ENCODE assay signal across 8 cellular contexts in genomic region chr17:82023447-82024241, GRCh38. TPM values are rescaled to one million over a fixed set of nuclear protein-coding genes. Genes with fewer than 3 reads are reported as not detected.
DNase-seq lines count a peak whose midpoint lies in the region; ATAC-seq and TF ChIP-seq lines count a peak whose summit lies in the region.

No MANE protein-coding gene starts in this region.

- H3F3A ChIP-seq in SU-DHL-6 (ENCODE audit: insufficient read depth): 0 out of 2 replicates have a peak, but pooled peaks cover 6% of the 10 kb centered on the region

- H2AFZ ChIP-seq in SU-DHL-6 (ENCODE audit: low read depth, low read length, severe bottlenecking) (peak overlapping the region; percentile 14), neuronal stem cell (ENCODE audit: low read length) (peak overlapping the region; percentile 97)

- no peak for TF ChIP-seq CTCF in SU-DHL-6 (IDR thresholded peaks at IDR 0.05; ENCODE audit: insufficient read depth, low read length, poor library complexity, severe bottlenecking)

- H3K79me2 ChIP-seq in SU-DHL-6 (ENCODE audit: insufficient read depth, low read length): peaks cover 25% of the 10 kb centered on the region

- no peak overlapping the region for H4K8ac ChIP-seq in neuronal stem cell (ENCODE audit: low read depth, low read length)

- H2BK120ac ChIP-seq in neuronal stem cell (ENCODE audit: low read depth, low read length): peak overlapping the region; percentile 8

- H3K36me3 ChIP-seq in SU-DHL-6 (ENCODE audit: low read length): no peaks in the 10 kb centered on the region
- H3K36me3 ChIP-seq in esophagus (ENCODE audit: control insufficient read depth in 2 of 2, insufficient read depth in 2 of 2, low read length in 1 of 2): peaks cover 0 to 8% of the 10 kb centered on the region in 2 donors
- H3K36me3 ChIP-seq in neuronal stem cell (replicated peaks in 1 of 2; ENCODE audit: control insufficient read depth in 2 of 2, insufficient read depth in 2 of 2, low read length in 2 of 2): peaks cover 21% of the 10 kb centered on the region in 2 donors

- peak overlapping the region; percentile 75 for H2BK12ac ChIP-seq in neuronal stem cell (ENCODE audit: low read length)

- H3K27me3 ChIP-seq in SU-DHL-6 (ENCODE audit: low read length) (no peaks in the 10 kb centered on the region), esophagus (ENCODE audit: control insufficient read depth in 1 of 2, insufficient read depth in 2 of 2, low read length in 2 of 2) (no peaks in the 10 kb centered on the region), neuronal stem cell (ENCODE audit: control insufficient read depth in 3 of 3, insufficient read depth in 3 of 3, low read depth in 1 of 3, low read length in 3 of 3) (no peaks in the 10 kb centered on the region)

- H2BK15ac ChIP-seq in neuronal stem cell (ENCODE audit: low read length): peak overlapping the region; percentile 96

- H3K4ac ChIP-seq in neuronal stem cell (ENCODE audit: low read length): peak overlapping the region; percentile 66

- ATAC-seq in HG03139 (IDR thresholded peaks at IDR 0.05; ENCODE audit: unreplicated experiment) (peak; percentile 8), GM18870 (IDR thresholded peaks at IDR 0.05; ENCODE audit: unreplicated experiment) (no peak)

- H3K9me2 ChIP-seq in SU-DHL-6 (replicated peaks; ENCODE audit: insufficient read depth, low read length): no peaks in the 10 kb centered on the region

- H3K27ac ChIP-seq in SU-DHL-6 (ENCODE audit: low read depth, low read length) (peak overlapping the region; percentile 23), esophagus (ENCODE audit: low read depth in 2 of 2, low read length in 1 of 2) (no peak overlapping the region), neuronal stem cell (replicated peaks; ENCODE audit: low read length) (no peak overlapping the region)

- 5 to 7% methylated on average over 38 to 55 of the region's 55 CpGs for WGBS in esophagus, 2 donors
- WGBS in neuronal stem cell (ENCODE audit: extremely low coverage in 2 of 2, insufficient read length in 2 of 2, insufficient replicate concordance in 1 of 2), 2 donors: no CpG with 5 or more reads among the region's 55 CpGs

- H3K4me2 ChIP-seq in SU-DHL-6 (ENCODE audit: low read depth, low read length, poor library complexity, severe bottlenecking) (peak overlapping the region; percentile 74), neuronal stem cell (ENCODE audit: insufficient read depth, low read length, poor library complexity, severe bottlenecking) (peak overlapping the region; percentile 99)

- H3K4me3 ChIP-seq in SU-DHL-6 (ENCODE audit: insufficient read depth, low read length, poor library complexity, severe bottlenecking): peak overlapping the region; percentile 80
- H3K4me3 ChIP-seq in esophagus (ENCODE audit: low read depth in 1 of 2, low read length in 2 of 2): peak overlapping the region; percentile 58 to 76
- H3K4me3 ChIP-seq in neuronal stem cell (ENCODE audit: low read length in 2 of 2): peak overlapping the region; percentile 88 to 93

- H3K9me3 ChIP-seq in SU-DHL-6 (ENCODE audit: insufficient read depth, low read length) (no peaks in the 10 kb centered on the region), esophagus (ENCODE audit: control insufficient read depth in 2 of 2, insufficient read depth in 1 of 2, low read depth in 1 of 2, low read length in 1 of 2) (no peaks in the 10 kb centered on the region), neuronal stem cell (replicated peaks in 1 of 2; ENCODE audit: control insufficient read depth in 2 of 2, insufficient read depth in 1 of 2, low read depth in 1 of 2, low read length in 2 of 2) (peaks cover 0 to 2% of the 10 kb centered on the region in 2 donors)

- H4K91ac ChIP-seq in neuronal stem cell (ENCODE audit: low read depth, low read length, poor library complexity): no peak overlapping the region

- peaks cover 2 to 23% of the 10 kb centered on the region in 2 donors for H3K4me1 ChIP-seq in esophagus (ENCODE audit: control insufficient read depth in 2 of 2, insufficient read depth in 2 of 2, low read length in 1 of 2)
- peaks cover 9 to 16% of the 10 kb centered on the region in 2 donors for H3K4me1 ChIP-seq in neuronal stem cell (ENCODE audit: control insufficient read depth in 2 of 2, insufficient read depth in 1 of 2, low read depth in 1 of 2, low read length in 2 of 2)

- peak; percentile 24 for DNase-seq in stimulated activated CD4-positive, alpha-beta T cell treated with anti-CD3 and anti-CD28 coated beads, Interleukin-4, amount 100 ng/mL, for 1 hour
- no peak for DNase-seq in stimulated activated CD4-positive, alpha-beta T cell treated with anti-CD3 and anti-CD28 coated beads, Interleukin-12 subunit alpha, Interleukin-12 subunit beta, amount 100 ng/mL, for 4 hours
- DNase-seq in neuronal stem cell (ENCODE audit: low spot score): no peak
- no peak for DNase-seq in NCI-H226

- peak overlapping the region; percentile 73 for H3K23ac ChIP-seq in neuronal stem cell (ENCODE audit: low read depth, low read length, poor library complexity)

- H3K79me1 ChIP-seq in neuronal stem cell (ENCODE audit: low read depth, low read length): peaks cover 30% of the 10 kb centered on the region

- H2BK5ac ChIP-seq in neuronal stem cell (ENCODE audit: low read length): peak overlapping the region; percentile 90

- no peaks in the 10 kb centered on the region for H4K20me1 ChIP-seq in SU-DHL-6 (ENCODE audit: low read depth, low read length)

- H3K18ac ChIP-seq in neuronal stem cell (ENCODE audit: low read length): peak overlapping the region; percentile 96

- H3K14ac ChIP-seq in neuronal stem cell (ENCODE audit: low read length): peak overlapping the region; percentile 94

- H2AK5ac ChIP-seq in neuronal stem cell (ENCODE audit: low read depth, low read length): peak overlapping the region; percentile 98

- H3K9ac ChIP-seq in SU-DHL-6 (ENCODE audit: low read length) (peak overlapping the region; percentile 87), neuronal stem cell (ENCODE audit: low read depth, low read length, poor library complexity) (peak overlapping the region; percentile 98)

RNA-seq across cellular contexts. Expression of gene LRRC45, which starts 0.5 kb away (rescaled TPM):
- 10 to 100 TPM; 10.6 to 17.2 TPM for polyA plus RNA-seq in esophagus
- polyA plus RNA-seq in neuronal stem cell (2013, experiment 1 of 2): 13.2 TPM
- polyA plus RNA-seq in neuronal stem cell (2013, experiment 2 of 2): 12.5 TPM

RNA-seq across cellular contexts. Expression of gene CENPX, which starts 1.0 kb away (rescaled TPM):
- polyA plus RNA-seq in esophagus: 100 to 1,000 TPM in 1 of 2 donors, 10 to 100 TPM in 1; 86.8 to 117 TPM
- polyA plus RNA-seq in neuronal stem cell (2013, experiment 1 of 2): 45.1 TPM
- 45.1 TPM for polyA plus RNA-seq in neuronal stem cell (2013, experiment 2 of 2)

RNA-seq across cellular contexts. Expression of gene RAC3, which starts 7.8 kb away (rescaled TPM):
- 1 to 10 TPM; 7.1 to 9.6 TPM for polyA plus RNA-seq in esophagus
- polyA plus RNA-seq in neuronal stem cell (2013, experiment 1 of 2): 61.3 TPM
- polyA plus RNA-seq in neuronal stem cell (2013, experiment 2 of 2): 55.7 TPM

RNA-seq across cellular contexts. Expression of gene DCXR, which starts 13.9 kb away (rescaled TPM):
- 100 to 1,000 TPM; 136 to 145 TPM for polyA plus RNA-seq in esophagus
- polyA plus RNA-seq in neuronal stem cell (2013, experiment 1 of 2): 72.9 TPM
- polyA plus RNA-seq in neuronal stem cell (2013, experiment 2 of 2): 72.2 TPM

RNA-seq across cellular contexts. Expression of gene RFNG, which starts 28.0 kb away (rescaled TPM):
- polyA plus RNA-seq in esophagus: 10 to 100 TPM; 27.4 to 36.4 TPM
- 25.7 TPM for polyA plus RNA-seq in neuronal stem cell (2013, experiment 1 of 2)
- 26.2 TPM for polyA plus RNA-seq in neuronal stem cell (2013, experiment 2 of 2)
